Comparison of ENCODE assay signal across 8 cellular contexts in the genomic region with DNA sequence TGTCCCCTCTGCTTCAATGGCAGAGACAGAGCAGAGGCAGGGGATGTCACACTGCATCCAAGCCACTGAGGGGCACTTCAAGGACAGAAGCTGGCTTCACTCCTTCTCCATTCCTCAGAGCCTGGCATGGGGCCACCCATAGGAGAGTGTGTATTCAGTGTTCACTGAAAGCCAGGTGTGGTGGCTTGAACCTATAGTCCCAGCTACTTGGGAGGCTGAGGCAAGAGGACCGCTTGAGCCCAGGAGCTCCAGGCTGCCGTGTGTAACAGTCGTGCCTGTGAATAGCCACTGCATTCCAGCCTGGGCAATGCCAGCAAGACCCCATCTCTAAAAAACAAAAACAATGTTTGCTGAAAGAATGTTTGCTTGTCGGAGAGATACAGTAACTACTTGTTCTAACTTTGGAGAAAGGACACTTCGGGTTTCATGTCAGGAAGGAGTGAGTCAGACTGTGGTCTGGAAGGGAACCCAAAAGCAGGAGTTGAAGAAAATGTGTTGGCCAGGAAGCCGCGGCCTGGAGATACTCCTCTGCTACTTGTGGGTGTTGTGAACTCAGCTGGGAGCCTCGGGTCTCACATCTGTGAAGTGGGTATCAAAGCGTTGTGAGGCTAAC. TPM values are rescaled to one million over a fixed set of nuclear protein-coding genes. Genes with fewer than 3 reads are reported as not detected.
A peak's percentile ranks its signal among the peaks of the same experiment; 100 is the strongest.
DNase-seq lines count a peak whose midpoint lies in the region; FAIRE-seq and TF ChIP-seq lines count a peak whose summit lies in the region.

No MANE protein-coding gene starts in this region.

- H3K9ac ChIP-seq in skeletal muscle tissue (ENCODE audit: low read depth in 1 of 3, low read length in 3 of 3) = peak overlapping the region in 2 of 3 donors; percentile 28 to 41

- no peaks in the 10 kb centered on the region for H3K36me3 ChIP-seq in skeletal muscle tissue (ENCODE audit: control insufficient read depth in 3 of 3, insufficient read depth in 3 of 3, low read length in 3 of 3)

- peak overlapping the region; percentile 79 for H3K27ac ChIP-seq in skeletal muscle tissue (ENCODE audit: low read depth, low read length)

- TF ChIP-seq CTCF in fibroblast of mammary gland (conservative IDR thresholded peaks at IDR 0.05; ENCODE audit: control insufficient read depth, insufficient read depth, low read depth, low read length) = no peak

- H3K4me3 ChIP-seq in fibroblast of mammary gland (ENCODE audit: control insufficient read depth, low read depth, low read length) (peak overlapping the region; percentile 13), skeletal muscle tissue (ENCODE audit: low read length in 3 of 3) (peak overlapping the region in 1 of 3 donors; percentile 45)

- no peak for FAIRE-seq in GM19239 (lab: Jason Lieb, UNC)

- DNase-seq in AG08396 (ENCODE audit: low spot score) = peak; percentile 80
- DNase-seq in NCI-H226 = peak; percentile 79
- peak; percentile 32 for DNase-seq in activated T-cell treated with anti-CD3 and anti-CD28 coated beads for 24 hours (ENCODE audit: low read depth)
- peak; percentile 98 for DNase-seq in fibroblast of mammary gland (ENCODE audit: low read depth)
- DNase-seq in NCI-H510A (lab: John Stamatoyannopoulos, UW) = no peak
- no peak for DNase-seq in cerebellar nuclear complex (lab: John Stamatoyannopoulos, UW)
- no peak for DNase-seq in GM19239 (ENCODE audit: insufficient read length, low spot score)

- no peaks in the 10 kb centered on the region for H3K9me3 ChIP-seq in skeletal muscle tissue (ENCODE audit: control insufficient read depth in 3 of 3, low read length in 3 of 3)

- H3K27me3 ChIP-seq in skeletal muscle tissue (ENCODE audit: control insufficient read depth in 3 of 3, insufficient read depth in 3 of 3, low read length in 3 of 3) = peaks cover 0 to 35% (median 16%) of the 10 kb centered on the region in 3 donors

- H3K4me1 ChIP-seq in skeletal muscle tissue (ENCODE audit: control insufficient read depth in 3 of 3, insufficient read depth in 3 of 3, low read length in 3 of 3) = peaks cover 64 to 73% (median 72%) of the 10 kb centered on the region in 3 donors

RNA-seq across cellular contexts. Expression of a gene that starts 43.4 kb away (rescaled TPM):
- 9.9 TPM for total RNA-seq in skeletal muscle tissue

Comparison
In these comparisons a context has a peak if more than half of its experiments do, and no peak if none do; other contexts are left out.
1. DNase-seq: peak in AG08396 (single experiment), NCI-H226 (single experiment), activated T-cell treated with anti-CD3 and anti-CD28 coated beads for 24 hours (single experiment) and fibroblast of mammary gland (single experiment); none in NCI-H510A (single experiment), cerebellar nuclear complex (0 of 2) and GM19239 (single experiment).